19 cellular contexts compared by ENCODE assay signal in the genomic region with DNA sequence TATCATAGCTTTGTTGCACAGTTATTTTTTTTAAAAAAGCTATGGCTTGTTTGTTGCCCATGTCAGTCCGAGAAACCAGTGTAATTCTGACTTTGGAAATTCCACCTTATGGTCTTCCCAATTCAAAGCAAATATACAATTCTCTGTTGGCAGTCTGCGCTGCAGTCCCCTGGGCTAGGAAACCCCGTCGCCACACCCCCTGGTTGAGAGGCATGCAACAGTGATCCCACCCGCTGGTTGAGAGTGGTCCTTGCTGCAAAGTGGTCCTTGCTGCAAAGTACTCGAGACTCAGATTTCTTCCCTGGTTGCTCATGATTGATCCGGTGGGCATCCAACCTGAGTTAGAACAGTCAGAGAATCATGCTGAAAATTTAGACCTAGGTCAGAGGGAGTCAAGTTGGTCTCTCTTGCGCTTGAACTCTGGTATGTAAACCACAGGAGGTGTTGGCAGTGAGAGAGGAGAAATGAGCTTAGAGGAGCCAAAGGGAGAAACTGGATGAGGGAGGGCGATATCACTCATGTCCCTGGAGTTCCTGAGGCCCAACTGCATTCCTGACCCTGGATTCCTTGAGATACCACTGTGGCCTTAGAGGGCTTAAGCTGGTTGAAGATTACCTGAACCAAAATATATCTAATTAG. TPM values are rescaled to one million over a fixed set of nuclear protein-coding genes. Genes with fewer than 3 reads are reported as not detected.
DNase-seq lines count a peak whose midpoint lies in the region; ATAC-seq and TF ChIP-seq lines count a peak whose summit lies in the region.
"Had no signal": no experiment of that assay in that cellular context is flagged by ENCODE, and none has a peak within 500 bp of the region (broad histone marks: within the 10 kb centered on the region; RNA-seq: fewer than 3 reads in every experiment).

No MANE protein-coding gene starts in this region.

- H3K4me1 ChIP-seq in GM23338 (ENCODE audit: insufficient read depth), result no peaks in the 10 kb centered on the region; the same call in 1 of the 2 replicates
- no peaks in the 10 kb centered on the region for H3K4me1 ChIP-seq in effector memory CD4-positive, alpha-beta T cell (ENCODE audit: control insufficient read depth, insufficient read depth, low read length, poor library complexity, severe bottlenecking)
- H3K4me1 ChIP-seq: ascending aorta had no signal

- no peak overlapping the region for H3K4me3 Mint-ChIP-seq in GM23338
- H3K4me3 Mint-ChIP-seq: mesothelial cell of epicardium; stimulated activated naive CD8-positive, alpha-beta T cell treated with anti-CD3 and anti-CD28 coated beads, Interleukin-15, Interleukin-2, amounts not matched to agents 100 ng/mL and 50 ng/mL, for 24 hours had no signal

- no peak for TF ChIP-seq CTCF in GM23338 (conservative IDR thresholded peaks at IDR 0.05; ENCODE audit: low read depth in 2 of 2)
- TF ChIP-seq CTCF in astrocyte of the cerebellum (IDR thresholded peaks at IDR 0.05; ENCODE audit: low read depth, low read length, missing control alignments), result no peak

- ATAC-seq in GM23338 (peak; percentile 57), HG03159 (IDR thresholded peaks at IDR 0.05; ENCODE audit: unreplicated experiment) (no peak)
- ATAC-seq: PC-3 had no signal

- H3K27me3 Mint-ChIP-seq in GM23338 (ENCODE audit: insufficient read depth, low read depth, poor library complexity), result peaks cover 9% of the 10 kb centered on the region
- H3K27me3 Mint-ChIP-seq: stimulated activated naive CD8-positive, alpha-beta T cell treated with anti-CD3 and anti-CD28 coated beads, Interleukin-15, Interleukin-2, amounts not matched to agents 100 ng/mL and 50 ng/mL, for 24 hours had no signal

- in situ Hi-C loops in astrocyte of the cerebellum (cut with HindIII; ENCODE audit: low sequenced_read_pairs), result no loop called here

- no peak overlapping the region for H3K4me2 ChIP-seq in GM23338

- H3K4me1 Mint-ChIP-seq in GM23338, result peaks cover 8% of the 10 kb centered on the region; the same call in 2 of the 3 replicates

- H3K9me2 ChIP-seq in GM23338 (ENCODE audit: insufficient read depth), result no peaks in the 10 kb centered on the region

- no peaks in the 10 kb centered on the region; the same call in 2 of the 3 replicates for H3K9me3 Mint-ChIP-seq in GM23338
- H3K9me3 Mint-ChIP-seq: mesothelial cell of epicardium; stimulated activated naive CD8-positive, alpha-beta T cell treated with anti-CD3 and anti-CD28 coated beads, Interleukin-15, Interleukin-2, amounts not matched to agents 100 ng/mL and 50 ng/mL, for 24 hours had no signal

- no peak overlapping the region for H2AFZ ChIP-seq in GM23338

- H3K27ac ChIP-seq in GM23338 (ENCODE audit: low read depth), result no peak overlapping the region
- no peak overlapping the region for H3K27ac ChIP-seq in effector memory CD4-positive, alpha-beta T cell (ENCODE audit: insufficient read depth, low read length, poor library complexity, severe bottlenecking)
- H3K27ac ChIP-seq: ascending aorta, uterus had no signal

- H3F3A ChIP-seq in GM23338 (replicated peaks; ENCODE audit: low read depth), result no peaks in the 10 kb centered on the region

- no peak overlapping the region for H3K4me3 ChIP-seq in GM23338
- no peak overlapping the region for H3K4me3 ChIP-seq in astrocyte of the cerebellum (ENCODE audit: low read depth, low read length)
- no peak overlapping the region for H3K4me3 ChIP-seq in effector memory CD4-positive, alpha-beta T cell (ENCODE audit: insufficient read depth, low read depth, low read length, poor library complexity, severe bottlenecking)
- H3K4me3 ChIP-seq: ascending aorta, uterus had no signal

- no peaks in the 10 kb centered on the region for H3K27me3 ChIP-seq in GM23338 (ENCODE audit: insufficient read depth)
- H3K27me3 ChIP-seq in effector memory CD4-positive, alpha-beta T cell (replicated peaks; ENCODE audit: control insufficient read depth, insufficient read depth, low read length, poor library complexity, severe bottlenecking), result no peaks in the 10 kb centered on the region
- H3K27me3 ChIP-seq: ascending aorta, uterus had no signal

- no peak overlapping the region for H3K27ac Mint-ChIP-seq in GM23338
- H3K27ac Mint-ChIP-seq: mesothelial cell of epicardium; stimulated activated naive CD8-positive, alpha-beta T cell treated with anti-CD3 and anti-CD28 coated beads, Interleukin-15, Interleukin-2, amounts not matched to agents 100 ng/mL and 50 ng/mL, for 24 hours had no signal

- H4K20me1 ChIP-seq in GM23338 (replicated peaks; ENCODE audit: insufficient read depth), result no peaks in the 10 kb centered on the region

- no peaks in the 10 kb centered on the region for H3K36me3 Mint-ChIP-seq in GM23338 (ENCODE audit: low read depth)
- H3K36me3 Mint-ChIP-seq: mesothelial cell of epicardium had no signal

- H3K36me3 ChIP-seq in GM23338 (ENCODE audit: insufficient read depth), result no peaks in the 10 kb centered on the region
- H3K36me3 ChIP-seq in effector memory CD4-positive, alpha-beta T cell (ENCODE audit: control insufficient read depth, insufficient read depth, low read length), result no peaks in the 10 kb centered on the region
- H3K36me3 ChIP-seq: ascending aorta, uterus had no signal

- no peaks in the 10 kb centered on the region for H3K79me2 ChIP-seq in GM23338 (replicated peaks; ENCODE audit: insufficient read depth)

- DNase-seq in AG08395 (ENCODE audit: low spot score) (peak; percentile 49), GM23338 (ENCODE audit: low spot score) (no peak), astrocyte of the cerebellum (ENCODE audit: low read depth) (peak; percentile 40), kidney glomerular epithelial cell (lab: John Stamatoyannopoulos, UW) (peak; percentile 94), SIG-M5 (lab: John Stamatoyannopoulos, UW) (no peak)
- DNase-seq in activated CD4-positive, alpha-beta T cell treated with anti-CD3 and anti-CD28 coated beads for 4 hours, result no peak
- DNase-seq in effector memory CD4-positive, alpha-beta T cell, result no peak
- DNase-seq: activated CD4-positive, alpha-beta T cell treated with anti-CD3 and anti-CD28 coated beads for 48 hours; activated CD8-positive, alpha-beta memory T cell treated with anti-CD3 and anti-CD28 coated beads, Interleukin-2, amount 50 U/mL, for 48 hours; activated gamma-delta T cell treated with Interleukin-2 at 50 U/mL for 16 hours; islet precursor cell; NCI-H2081; NCI-H526 treated with DMSO at 0.1 percent for 48 hours; PC-3; uterus had no signal

- no peaks in the 10 kb centered on the region for H3K9me3 ChIP-seq in effector memory CD4-positive, alpha-beta T cell (ENCODE audit: control insufficient read depth, low read length)
- H3K9me3 ChIP-seq: ascending aorta, uterus had no signal

TF ChIP-seq in GM23338, 12 proteins besides CTCF, POLR2A, EP300 and RAD21 (continues in another document):
- TF ChIP-seq, protein P1, sequence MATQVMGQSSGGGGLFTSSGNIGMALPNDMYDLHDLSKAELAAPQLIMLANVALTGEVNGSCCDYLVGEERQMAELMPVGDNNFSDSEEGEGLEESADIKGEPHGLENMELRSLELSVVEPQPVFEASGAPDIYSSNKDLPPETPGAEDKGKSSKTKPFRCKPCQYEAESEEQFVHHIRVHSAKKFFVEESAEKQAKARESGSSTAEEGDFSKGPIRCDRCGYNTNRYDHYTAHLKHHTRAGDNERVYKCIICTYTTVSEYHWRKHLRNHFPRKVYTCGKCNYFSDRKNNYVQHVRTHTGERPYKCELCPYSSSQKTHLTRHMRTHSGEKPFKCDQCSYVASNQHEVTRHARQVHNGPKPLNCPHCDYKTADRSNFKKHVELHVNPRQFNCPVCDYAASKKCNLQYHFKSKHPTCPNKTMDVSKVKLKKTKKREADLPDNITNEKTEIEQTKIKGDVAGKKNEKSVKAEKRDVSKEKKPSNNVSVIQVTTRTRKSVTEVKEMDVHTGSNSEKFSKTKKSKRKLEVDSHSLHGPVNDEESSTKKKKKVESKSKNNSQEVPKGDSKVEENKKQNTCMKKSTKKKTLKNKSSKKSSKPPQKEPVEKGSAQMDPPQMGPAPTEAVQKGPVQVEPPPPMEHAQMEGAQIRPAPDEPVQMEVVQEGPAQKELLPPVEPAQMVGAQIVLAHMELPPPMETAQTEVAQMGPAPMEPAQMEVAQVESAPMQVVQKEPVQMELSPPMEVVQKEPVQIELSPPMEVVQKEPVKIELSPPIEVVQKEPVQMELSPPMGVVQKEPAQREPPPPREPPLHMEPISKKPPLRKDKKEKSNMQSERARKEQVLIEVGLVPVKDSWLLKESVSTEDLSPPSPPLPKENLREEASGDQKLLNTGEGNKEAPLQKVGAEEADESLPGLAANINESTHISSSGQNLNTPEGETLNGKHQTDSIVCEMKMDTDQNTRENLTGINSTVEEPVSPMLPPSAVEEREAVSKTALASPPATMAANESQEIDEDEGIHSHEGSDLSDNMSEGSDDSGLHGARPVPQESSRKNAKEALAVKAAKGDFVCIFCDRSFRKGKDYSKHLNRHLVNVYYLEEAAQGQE (IDR thresholded peaks at IDR 0.05; ENCODE audit: unreplicated experiment), result no peak
- TF ChIP-seq ZNF114 (CRISPR knock-in tag; IDR thresholded peaks at IDR 0.05) (no peak), EZH2phosphoT487 (IDR thresholded peaks at IDR 0.05; ENCODE audit: unreplicated experiment) (no peak), POLR2AphosphoS5 (IDR thresholded peaks at IDR 0.05; ENCODE audit: low read depth) (no peak), STAT1 (IDR thresholded peaks at IDR 0.05; ENCODE audit: unreplicated experiment) (no peak)

RNA-seq across cellular contexts. Expression of a gene that starts 45.0 kb away (rescaled TPM):
- 21.8 and 28.0 TPM in 2 replicates for total RNA-seq in GM23338 (2014; rRNA removed; shearing (Covaris generic))
- polyA plus RNA-seq in GM23338 (2016; fragmentation: Nextera tagmentation; extraction: Ambion mirVana), result 19.0 and 21.2 TPM in 2 replicates

Comparison
In these comparisons a context has a peak if more than half of its experiments do, and no peak if none do; other contexts are left out.
1. DNase-seq: peak in AG08395 (single experiment), astrocyte of the cerebellum (single experiment) and kidney glomerular epithelial cell (single experiment); none in GM23338 (single experiment), SIG-M5 (single experiment), activated CD4-positive, alpha-beta T cell treated with anti-CD3 and anti-CD28 coated beads for 4 hours (0 of 2) and effector memory CD4-positive, alpha-beta T cell (0 of 3).